In genomic region chrX:2698604-2699003, GRCh38 we compare ENCODE assay signal across 17 cellular contexts. TPM values are rescaled to one million over a fixed set of nuclear protein-coding genes. Genes with fewer than 3 reads are reported as not detected.
DNase-seq lines count a peak whose midpoint lies in the region; ATAC-seq, FAIRE-seq and TF ChIP-seq lines count a peak whose summit lies in the region.
"Had no signal": no experiment of that assay in that cellular context is flagged by ENCODE, and none has a peak within 500 bp of the region (broad histone marks: within the 10 kb centered on the region; RNA-seq: fewer than 3 reads in every experiment).

No MANE protein-coding gene starts in this region.

- peaks cover 7% of the 10 kb centered on the region for H3K9me3 Mint-ChIP-seq in T-helper 1 cell treated with Interleukin-12 subunit alpha and Interleukin-12 subunit beta and Interleukin-4 antibody, amounts not matched to agents 30 μg/mL and 1 μg/mL, for 36 hours

- peaks cover 58% of the 10 kb centered on the region for H3K36me3 Mint-ChIP-seq in T-helper 1 cell treated with Interleukin-12 subunit alpha and Interleukin-12 subunit beta and Interleukin-4 antibody, amounts not matched to agents 30 μg/mL and 1 μg/mL, for 36 hours (ENCODE audit: low read depth)

- no peak for TF ChIP-seq POLR2A in gastrocnemius medialis (IDR thresholded peaks at IDR 0.05)

- TF ChIP-seq CTCF in PC-9 (conservative IDR thresholded peaks at IDR 0.05) (no peak), epithelial cell of esophagus (IDR thresholded peaks at IDR 0.05; ENCODE audit: insufficient read depth, low read depth, low read length, missing control alignments) (no peak), gastrocnemius medialis (IDR thresholded peaks at IDR 0.05 in 4 of 5, conservative IDR thresholded peaks at IDR 0.05 in 1 of 5) (no peak), D721Med (IDR thresholded peaks at IDR 0.05; ENCODE audit: insufficient read depth, missing control alignments) (no peak)

- H3K27me3 ChIP-seq in PC-9 (ENCODE audit: insufficient read depth, low read depth) (no peaks in the 10 kb centered on the region), gastrocnemius medialis (no peaks in the 10 kb centered on the region)
- H3K27me3 ChIP-seq: Peyer's patch had no signal

- no peak for FAIRE-seq in D721Med (lab: Jason Lieb, UNC)

- no peak for ATAC-seq in gastrocnemius medialis
- ATAC-seq: left colon had no signal

- peaks cover 85% of the 10 kb centered on the region for H3K79me2 ChIP-seq in PC-9 (ENCODE audit: low read depth)

- CTCF ChIA-PET in PC-9 (lab: Charles Lee), result no interaction called here

- H3K4me1 Mint-ChIP-seq in T-helper 1 cell treated with Interleukin-12 subunit alpha and Interleukin-12 subunit beta and Interleukin-4 antibody, amounts not matched to agents 30 μg/mL and 1 μg/mL, for 36 hours (ENCODE audit: low read depth), result peaks cover 82% of the 10 kb centered on the region

- in situ Hi-C loops in gastrocnemius medialis (cut with MboI; ENCODE audit: low sequenced_read_pairs in 4 of 4), result no loop called here

- DNase-seq in T-helper 1 cell, result no peak
- DNase-seq in PC-9, result peak; percentile 82 to 98
- DNase-seq in epithelial cell of esophagus (ENCODE audit: low read depth), result peak; percentile 92
- DNase-seq in gastrocnemius medialis, result no peak
- DNase-seq in EL, result no peak
- no peak for DNase-seq in D721Med (ENCODE audit: insufficient read length, low spot score)
- no peak for DNase-seq in DMS114 treated with DMSO at 0.1 percent for 48 hours (lab: John Stamatoyannopoulos, UW; ENCODE audit: unreplicated experiment)
- DNase-seq: DMS153; effector CD8-positive, alpha-beta T cell; glutamatergic neuron; left colon; NCI-H524; T1000 had no signal

- H3K4me3 Mint-ChIP-seq in T-helper 1 cell treated with Interleukin-12 subunit alpha and Interleukin-12 subunit beta and Interleukin-4 antibody, amounts not matched to agents 30 μg/mL and 1 μg/mL, for 36 hours, result peak overlapping the region; percentile 75
- H3K4me3 Mint-ChIP-seq: neural crest cell had no signal

- no peaks in the 10 kb centered on the region for H3K27me3 Mint-ChIP-seq in T-helper 1 cell treated with Interleukin-12 subunit alpha and Interleukin-12 subunit beta and Interleukin-4 antibody, amounts not matched to agents 30 μg/mL and 1 μg/mL, for 36 hours (ENCODE audit: low read depth)

- intact Hi-C loops in PC-9 (cut with micrococcal nuclease; ENCODE audit: unreplicated experiment), result loop anchor here (1.0 to 10.0 kb wide), 2 partner anchors 9 to 1244 kb away; partner anchors contain the start of gene ASMTL
- intact Hi-C loops in gastrocnemius medialis (cut with DNase I; ENCODE audit: low total_unique reads), result no loop called here

- H3K4me1 ChIP-seq in PC-9 (replicated peaks; ENCODE audit: insufficient read depth) (peaks cover 47% of the 10 kb centered on the region), gastrocnemius medialis (peaks cover 74 to 81% of the 10 kb centered on the region in 2 donors)

- no TSS peak for BruUV-seq in PC-9 (replicated peaks; lab: Mats Ljungman, UMichigan)

- H3K27ac ChIP-seq in PC-9, result peak overlapping the region; percentile 97
- H3K27ac ChIP-seq in gastrocnemius medialis, result peak overlapping the region in 3 of 4 donors; percentile 38 to 95 (median 63)
- H3K27ac ChIP-seq: 22Rv1 had no signal

- H3K4me3 ChIP-seq in PC-9, result no peak overlapping the region
- H3K4me3 ChIP-seq in epithelial cell of esophagus (ENCODE audit: low read length), result no peak overlapping the region
- H3K4me3 ChIP-seq in gastrocnemius medialis, result no peak overlapping the region
- H3K4me3 ChIP-seq: Peyer's patch had no signal

- H3K36me3 ChIP-seq in PC-9 (ENCODE audit: low read depth) (peaks cover 7% of the 10 kb centered on the region), gastrocnemius medialis (no peaks in the 10 kb centered on the region)

- no peak overlapping the region for H2AFZ ChIP-seq in PC-9

- no peaks in the 10 kb centered on the region for H3K9me2 ChIP-seq in PC-9 (ENCODE audit: insufficient read depth)

- no peak overlapping the region for H3K27ac Mint-ChIP-seq in T-helper 1 cell treated with Interleukin-12 subunit alpha and Interleukin-12 subunit beta and Interleukin-4 antibody, amounts not matched to agents 30 μg/mL and 1 μg/mL, for 36 hours

- peak overlapping the region; percentile 80 for H3K4me2 ChIP-seq in PC-9

- peaks cover 37% of the 10 kb centered on the region for H3F3A ChIP-seq in PC-9 (ENCODE audit: insufficient read depth, low read depth)

- H3K9me3 ChIP-seq in PC-9 (ENCODE audit: insufficient read depth, low read depth), result no peaks in the 10 kb centered on the region
- H3K9me3 ChIP-seq in gastrocnemius medialis, result no peaks in the 10 kb centered on the region
- H3K9me3 ChIP-seq: Peyer's patch had no signal

- POLR2A ChIA-PET in PC-9 (lab: Charles Lee; ENCODE audit: unreplicated experiment), result no interaction called here

- no peaks in the 10 kb centered on the region for H4K20me1 ChIP-seq in PC-9 (ENCODE audit: insufficient read depth)

RNA-seq across cellular contexts. Expression of gene CD99, which starts 7.5 kb away (rescaled TPM):
- total RNA-seq in PC-9 (2021) (159 and 203 TPM in 2 replicates), gastrocnemius medialis (100 to 1,000 TPM; 110 to 207 (median 133) TPM)

RNA-seq across cellular contexts. Expression of gene XG, which starts 53.2 kb away (rescaled TPM):
- total RNA-seq in PC-9 (2021), result not detected in 2 replicates
- 1 to 10 TPM in 3 of 4 donors, under 1 TPM in 1; 0.97 to 2.4 (median 1.9) TPM for total RNA-seq in gastrocnemius medialis
- total RNA-seq: neural crest cell had no signal

Comparison
In these comparisons a context has a peak if more than half of its experiments do, and no peak if none do; other contexts are left out.
1. DNase-seq: peak in PC-9 (2 of 2) and epithelial cell of esophagus (single experiment); none in T-helper 1 cell (0 of 5), gastrocnemius medialis (0 of 2), EL (single experiment), D721Med (single experiment) and DMS114 treated with DMSO at 0.1 percent for 48 hours (single experiment).